ENCODE assay signal across 14 cellular contexts in the genomic region with DNA sequence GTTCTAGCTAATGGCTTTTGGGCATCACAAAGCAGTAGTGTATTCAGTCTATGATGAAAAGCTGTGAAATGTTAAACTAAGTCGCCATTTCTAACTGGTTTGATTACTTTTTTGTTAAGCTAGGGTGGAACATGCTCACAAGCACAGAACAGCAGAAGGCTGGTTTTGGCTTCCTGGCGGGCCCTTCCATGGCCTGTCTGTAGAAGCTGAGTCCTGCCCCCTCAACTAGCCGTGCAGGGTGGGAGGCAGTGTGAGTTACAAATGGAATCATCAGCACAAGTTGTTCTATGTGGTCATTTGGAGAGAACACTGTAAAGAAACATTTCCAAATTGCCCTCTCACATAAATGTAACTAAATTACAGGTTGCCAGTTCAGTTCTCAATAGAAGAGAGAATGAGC.
DNase-seq lines count a peak whose midpoint lies in the region; ATAC-seq, FAIRE-seq and TF ChIP-seq lines count a peak whose summit lies in the region.
"Had no signal": no experiment of that assay in that cellular context is flagged by ENCODE, and none has a peak within 500 bp of the region (broad histone marks: within the 10 kb centered on the region; RNA-seq: fewer than 3 reads in every experiment).

No MANE protein-coding gene starts in this region.

- no peak for FAIRE-seq in H1 (lab: Jason Lieb, UNC)

- CTCF ChIA-PET in H1 (lab: Charles Lee; ENCODE audit: partially characterized antibody): interaction anchor here (0.6 to 2.9 kb wide), 7 partner anchors 10 to 417 kb away, joined by 3 to 13 read pairs (median 3); no protein-coding TSS in a partner anchor

- no peak overlapping the region for H3K14ac ChIP-seq in H1 (ENCODE audit: insufficient read length)

- H2BK12ac ChIP-seq in H1 (ENCODE audit: low read depth, low read length): peak overlapping the region; percentile 21; the same call in 1 of the 2 replicates

- no peak for TF ChIP-seq POLR2A in H1 (IDR thresholded peaks at IDR 0.05; ENCODE audit: control extremely low read depth in 1 of 2, low read depth in 2 of 2, low read length in 2 of 2)
- no peak for TF ChIP-seq POLR2A in tibial nerve (IDR thresholded peaks at IDR 0.05)

- no peak overlapping the region for H2BK20ac ChIP-seq in H1 (ENCODE audit: low read length)

- no peaks in the 10 kb centered on the region for H3K79me1 ChIP-seq in H1 (ENCODE audit: low read depth, low read length)

- DNase-seq in NCI-H2227 treated with DMSO at 0.1 percent for 48 hours (lab: John Stamatoyannopoulos, UW): peak; percentile 90
- no peak for DNase-seq in H1 (ENCODE audit: low read depth in 1 of 2, low spot score in 2 of 2)
- no peak for DNase-seq in tibial nerve (ENCODE audit: low spot score in 2 of 2)
- DNase-seq in NOMO-1 treated with DMSO at 0.1 percent for 48 hours (lab: John Stamatoyannopoulos, UW; ENCODE audit: unreplicated experiment): no peak
- DNase-seq in naive thymus-derived CD8-positive, alpha-beta T cell: no peak
- DNase-seq in H7: no peak
- DNase-seq: activated CD4-positive, alpha-beta T cell treated with anti-CD3 and anti-CD28 coated beads, Interleukin-2, amount 10 ng/mL, durations not matched to agents 7 days and 5 days; activated naive CD4-positive, alpha-beta T cell treated with anti-CD3 and anti-CD28 coated beads, Interleukin-2, amount 10 ng/mL, durations not matched to agents 7 days and 5 days; activated T-cell treated with anti-CD3 and anti-CD28 coated beads for 4 hours; DMS53; NCI-H748 treated with DMSO at 0.1 percent for 48 hours had no signal

- H4K20me1 ChIP-seq in H1 (replicated peaks in 1 of 2; ENCODE audit: control insufficient read depth in 1 of 2, insufficient read depth in 2 of 2, low read length in 2 of 2): no peaks in the 10 kb centered on the region
- H4K20me1 ChIP-seq: BLaER1 treated with 17β-estradiol and CSF1 and Interleukin-3, amounts not matched to agents 10 nM and 100 nM had no signal

- no peak overlapping the region for H3K56ac ChIP-seq in H1 (replicated peaks; ENCODE audit: insufficient read length, low read depth, low read length)

- H3K18ac ChIP-seq in H1 (ENCODE audit: extremely low read depth, low read length): no peak overlapping the region

- no peaks in the 10 kb centered on the region for H3K79me2 ChIP-seq in H1 (ENCODE audit: control insufficient read depth in 1 of 2, insufficient read depth in 2 of 2, low read length in 2 of 2)

- no peak overlapping the region for H2AK5ac ChIP-seq in H1 (ENCODE audit: low read depth, low read length)

- no peak overlapping the region for H3K9ac ChIP-seq in H1 (replicated peaks in 1 of 4; ENCODE audit: extremely low read depth in 1 of 4, low read depth in 3 of 4, low read length in 3 of 4)
- H3K9ac ChIP-seq: BLaER1 treated with 17β-estradiol and CSF1 and Interleukin-3, amounts not matched to agents 10 nM and 100 nM had no signal

- H3K4me1 ChIP-seq in H1 (replicated peaks in 1 of 4; ENCODE audit: control insufficient read depth in 3 of 4, insufficient read depth in 4 of 4, low read length in 3 of 4) (peaks cover 10 to 43% (median 34%) of the 10 kb centered on the region in 4 experiments), tibial nerve (peaks cover 0 to 9% (median 4%) of the 10 kb centered on the region in 4 donors)

- H4K5ac ChIP-seq in H1 (ENCODE audit: insufficient read length, low read depth, low read length): peak overlapping the region; percentile 34

- POLR2A ChIA-PET in H1 (lab: Charles Lee; ENCODE audit: partially characterized antibody): no interaction called here
- POLR2A ChIA-PET in naive thymus-derived CD8-positive, alpha-beta T cell (lab: Charles Lee): no interaction called here

- H3K9me3 ChIP-seq in H1 (ENCODE audit: insufficient read depth in 2 of 2, low read depth in 1 of 2, low read length in 1 of 2): no peaks in the 10 kb centered on the region
- no peaks in the 10 kb centered on the region for H3K9me3 ChIP-seq in tibial nerve
- H3K9me3 ChIP-seq: Peyer's patch had no signal

- H3K27me3 Mint-ChIP-seq in nephron (ENCODE audit: low read depth): no peaks in the 10 kb centered on the region
- H3K27me3 Mint-ChIP-seq in naive thymus-derived CD8-positive, alpha-beta T cell: no peaks in the 10 kb centered on the region
- H3K27me3 Mint-ChIP-seq: activated CD4-positive, alpha-beta T cell treated with anti-CD3 and anti-CD28 coated beads, Interleukin-2, amount 10 ng/mL, durations not matched to agents 7 days and 5 days; activated naive CD4-positive, alpha-beta T cell treated with anti-CD3 and anti-CD28 coated beads, Interleukin-2, amount 10 ng/mL, durations not matched to agents 7 days and 5 days had no signal

- no peak for ATAC-seq in naive thymus-derived CD8-positive, alpha-beta T cell

- no peak overlapping the region for H3K4me3 Mint-ChIP-seq in nephron
- no peak overlapping the region for H3K4me3 Mint-ChIP-seq in naive thymus-derived CD8-positive, alpha-beta T cell
- H3K4me3 Mint-ChIP-seq: activated CD4-positive, alpha-beta T cell treated with anti-CD3 and anti-CD28 coated beads, Interleukin-2, amount 10 ng/mL, durations not matched to agents 7 days and 5 days; activated naive CD4-positive, alpha-beta T cell treated with anti-CD3 and anti-CD28 coated beads, Interleukin-2, amount 10 ng/mL, durations not matched to agents 7 days and 5 days had no signal

- H3K4me3 ChIP-seq in H1 (ENCODE audit: extremely low read depth in 1 of 4, insufficient read depth in 2 of 4, low read depth in 3 of 4, low read length in 4 of 4) (no peak overlapping the region), tibial nerve (no peak overlapping the region), H7 (ENCODE audit: insufficient read depth, low read depth, low read length) (no peak overlapping the region)
- H3K4me3 ChIP-seq: BLaER1 treated with 17β-estradiol and CSF1 and Interleukin-3, amounts not matched to agents 10 nM and 100 nM; Peyer's patch had no signal

- H3K27ac Mint-ChIP-seq in nephron: peak overlapping the region; percentile 78 to 84 (median 79)
- H3K27ac Mint-ChIP-seq in naive thymus-derived CD8-positive, alpha-beta T cell: no peak overlapping the region
- H3K27ac Mint-ChIP-seq: activated CD4-positive, alpha-beta T cell treated with anti-CD3 and anti-CD28 coated beads, Interleukin-2, amount 10 ng/mL, durations not matched to agents 7 days and 5 days; activated naive CD4-positive, alpha-beta T cell treated with anti-CD3 and anti-CD28 coated beads, Interleukin-2, amount 10 ng/mL, durations not matched to agents 7 days and 5 days had no signal

- H2AFZ ChIP-seq in H1 (ENCODE audit: low read length): no peak overlapping the region

- H3K9me3 Mint-ChIP-seq in nephron: no peaks in the 10 kb centered on the region
- no peaks in the 10 kb centered on the region for H3K9me3 Mint-ChIP-seq in naive thymus-derived CD8-positive, alpha-beta T cell
- H3K9me3 Mint-ChIP-seq: activated CD4-positive, alpha-beta T cell treated with anti-CD3 and anti-CD28 coated beads, Interleukin-2, amount 10 ng/mL, durations not matched to agents 7 days and 5 days; activated naive CD4-positive, alpha-beta T cell treated with anti-CD3 and anti-CD28 coated beads, Interleukin-2, amount 10 ng/mL, durations not matched to agents 7 days and 5 days had no signal

- peaks cover 81% of the 10 kb centered on the region for H3K4me1 Mint-ChIP-seq in nephron
- no peaks in the 10 kb centered on the region for H3K4me1 Mint-ChIP-seq in naive thymus-derived CD8-positive, alpha-beta T cell
- H3K4me1 Mint-ChIP-seq: activated CD4-positive, alpha-beta T cell treated with anti-CD3 and anti-CD28 coated beads, Interleukin-2, amount 10 ng/mL, durations not matched to agents 7 days and 5 days; activated naive CD4-positive, alpha-beta T cell treated with anti-CD3 and anti-CD28 coated beads, Interleukin-2, amount 10 ng/mL, durations not matched to agents 7 days and 5 days had no signal

- no peak overlapping the region for H3K23ac ChIP-seq in H1 (ENCODE audit: insufficient read length)

- no peak overlapping the region for H3K4ac ChIP-seq in H1 (replicated peaks; ENCODE audit: insufficient read length, low read depth, low read length)

- TF ChIP-seq CTCF in H1 (IDR thresholded peaks at IDR 0.05; ENCODE audit: control extremely low read depth in 1 of 3, insufficient read depth in 1 of 3, low read depth in 1 of 3, low read length in 3 of 3) (no peak), nephron (IDR thresholded peaks at IDR 0.05; ENCODE audit: unreplicated experiment in 3 of 3) (no peak), tibial nerve (IDR thresholded peaks at IDR 0.05) (no peak)

- no peak for TF ChIP-seq RAD21 in H1 (IDR thresholded peaks at IDR 0.05 in 1 of 2, conservative IDR thresholded peaks at IDR 0.05 in 1 of 2; ENCODE audit: low read depth in 2 of 2, low read length in 2 of 2)

- TF ChIP-seq EP300 in H1 (IDR thresholded peaks at IDR 0.05; ENCODE audit: borderline replicate concordance in 1 of 2, low read depth in 2 of 2, low read length in 2 of 2) (no peak), tibial nerve (IDR thresholded peaks at IDR 0.05) (no peak)

- no peak overlapping the region for H2BK5ac ChIP-seq in H1 (ENCODE audit: low read depth, low read length)

- WGBS in H1 (ENCODE audit: extremely low coverage in 1 of 2, insufficient coverage in 1 of 2, insufficient read length in 1 of 2, insufficient replicate concordance in 2 of 2, low coverage in 1 of 2, low lambda C conversion rate in 2 of 2, missing lambda C conversion rate in 1 of 2), 2 experiments: 80% methylated on average over 3 of the region's 3 CpGs; no CpG with 5 or more reads in 1 of the 2 experiments
- WGBS in tibial nerve, 2 donors: 43 to 52% methylated on average over 3 of the region's 3 CpGs

- no peaks in the 10 kb centered on the region; the same call in 1 of the 2 replicates for H3K23me2 ChIP-seq in H1 (ENCODE audit: low read depth, low read length)

- no peak overlapping the region for H4K91ac ChIP-seq in H1 (replicated peaks; ENCODE audit: insufficient read length, low read length)

- no peak overlapping the region for H2BK15ac ChIP-seq in H1 (ENCODE audit: low read length)

- H3K36me3 Mint-ChIP-seq in nephron (ENCODE audit: low read depth): peaks cover 54% of the 10 kb centered on the region
- peaks cover 3 to 7% (median 6%) of the 10 kb centered on the region in 3 donors for H3K36me3 Mint-ChIP-seq in naive thymus-derived CD8-positive, alpha-beta T cell
- H3K36me3 Mint-ChIP-seq: activated naive CD4-positive, alpha-beta T cell treated with anti-CD3 and anti-CD28 coated beads, Interleukin-2, amount 10 ng/mL, durations not matched to agents 7 days and 5 days had no signal

- H3K36me3 ChIP-seq in H1 (ENCODE audit: control insufficient read depth in 2 of 4, insufficient read depth in 4 of 4, low read length in 3 of 4) (peaks cover 0 to 10% (median 0%) of the 10 kb centered on the region in 4 experiments; a peak in 2 of 8 replicates), tibial nerve (no peaks in the 10 kb centered on the region), H7 (replicated peaks; ENCODE audit: control insufficient read depth, insufficient read depth, low read length) (peaks cover 4% of the 10 kb centered on the region)

- no peak overlapping the region for H2BK120ac ChIP-seq in H1 (replicated peaks; ENCODE audit: low read depth, low read length)

- H3K27me3 ChIP-seq in H1 (replicated peaks in 1 of 4; ENCODE audit: control insufficient read depth in 3 of 4, extremely low read depth in 1 of 4, insufficient read depth in 3 of 4, low read length in 3 of 4): no peaks in the 10 kb centered on the region
- H3K27me3 ChIP-seq in tibial nerve: no peaks in the 10 kb centered on the region
- H3K27me3 ChIP-seq in H7 (ENCODE audit: control insufficient read depth, insufficient read depth, low read length): no peaks in the 10 kb centered on the region
- H3K27me3 ChIP-seq: BLaER1 treated with 17β-estradiol and CSF1 and Interleukin-3, amounts not matched to agents 10 nM and 100 nM; Peyer's patch had no signal

- H4K8ac ChIP-seq in H1 (ENCODE audit: extremely low read depth, insufficient read depth, low read length): no peak overlapping the region

- peak overlapping the region in 1 of 2 experiments; percentile 53; a peak in 1 of 4 replicates for H3K4me2 ChIP-seq in H1 (ENCODE audit: insufficient read depth in 1 of 2, low read depth in 2 of 2, low read length in 2 of 2)

- H3K27ac ChIP-seq in H1 (ENCODE audit: low read depth, low read length) (no peak overlapping the region), tibial nerve (peak overlapping the region; percentile 5 to 85 (median 60))
- H3K27ac ChIP-seq: BLaER1 treated with 17β-estradiol and CSF1 and Interleukin-3, amounts not matched to agents 10 nM and 100 nM had no signal

Comparison
In these comparisons a context has a peak if more than half of its experiments do, and no peak if none do; other contexts are left out.
1. H3K27ac Mint-ChIP-seq: peak in nephron (3 of 3); none in naive thymus-derived CD8-positive, alpha-beta T cell (0 of 10).